ENCODE assay signal across 16 cellular contexts in the genomic region with DNA sequence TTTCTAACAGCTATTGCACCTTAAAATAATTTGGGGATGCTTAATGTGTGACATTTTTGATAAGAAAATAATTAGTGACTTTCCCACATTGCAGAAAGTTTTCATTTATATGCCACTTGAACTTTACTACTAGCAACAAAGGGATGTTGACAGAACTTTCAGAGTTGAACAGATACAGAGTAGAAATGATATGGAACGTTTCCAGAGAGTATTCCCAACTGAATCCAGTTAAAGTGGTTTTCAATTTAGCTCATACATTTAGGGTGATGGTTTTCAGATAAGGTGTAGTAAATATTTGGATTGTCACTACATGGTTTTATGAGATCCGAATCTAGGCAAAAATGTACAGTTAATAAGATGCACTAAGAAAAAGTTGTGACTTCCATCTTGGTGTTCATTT. TPM values are rescaled to one million over a fixed set of nuclear protein-coding genes. Genes with fewer than 3 reads are reported as not detected.
A peak's percentile ranks its signal among the peaks of the same experiment; 100 is the strongest.
DNase-seq lines count a peak whose midpoint lies in the region; ATAC-seq, FAIRE-seq and TF ChIP-seq lines count a peak whose summit lies in the region.
"Had no signal": no experiment of that assay in that cellular context is flagged by ENCODE, and none has a peak within 500 bp of the region (broad histone marks: within the 10 kb centered on the region; RNA-seq: fewer than 3 reads in every experiment).

No MANE protein-coding gene starts in this region.

- BruUV-seq in HepG2 (replicated peaks; lab: Mats Ljungman, UMichigan) (no TSS peak), Calu3 (replicated peaks; lab: Mats Ljungman, UMichigan) (no TSS peak)

- POLR2A ChIA-PET in HepG2 (lab: Yijun Ruan, JAX), result no interaction called here

- no peak for TF ChIP-seq CTCF in liver (IDR thresholded peaks at IDR 0.05; ENCODE audit: low read depth, low read length, missing input control)
- TF ChIP-seq CTCF in HepG2 (CRISPR knock-in tag; IDR thresholded peaks at IDR 0.05), result no peak
- TF ChIP-seq CTCF in LNCaP clone FGC (IDR thresholded peaks at IDR 0.05; ENCODE audit: control insufficient read depth, extremely low read depth, insufficient read depth), result no peak
- TF ChIP-seq CTCF in Calu3 (IDR thresholded peaks at IDR 0.05; ENCODE audit: unreplicated experiment), result no peak

- H3K4me2 ChIP-seq in HepG2 (ENCODE audit: low read depth, low read length), result no peak overlapping the region

- H3K9ac ChIP-seq in liver (ENCODE audit: low read depth in 1 of 2, low read length in 2 of 2) (no peak overlapping the region), HepG2 (ENCODE audit: insufficient read depth, low read depth, low read length) (no peak overlapping the region)

- H3K27ac Mint-ChIP-seq in Calu3 (ENCODE audit: unreplicated experiment), result no peak overlapping the region
- H3K27ac Mint-ChIP-seq: CD4-positive, alpha-beta memory T cell had no signal

- intact Hi-C loops in HepG2 (cut with micrococcal nuclease; ENCODE audit: unreplicated experiment) (no loop called here), Calu3 (cut with micrococcal nuclease; ENCODE audit: unreplicated experiment) (no loop called here)

- H3K9me3 Mint-ChIP-seq in Calu3 (ENCODE audit: low read depth, unreplicated experiment), result no peaks in the 10 kb centered on the region
- H3K9me3 Mint-ChIP-seq: CD4-positive, alpha-beta memory T cell had no signal

- H4K20me1 ChIP-seq in HepG2 (ENCODE audit: insufficient read depth, low read length), result peaks cover 14% of the 10 kb centered on the region; the same call in 1 of the 2 replicates

- CTCF ChIA-PET in HepG2 (lab: Yijun Ruan, JAX; ENCODE audit: low intra/inter-chr PET ratio, low total read pairs) (no interaction called here), Calu3 (lab: Charles Lee) (no interaction called here)

- H3K9me3 ChIP-seq in liver (ENCODE audit: control insufficient read depth in 4 of 4, low read length in 3 of 4), result no peaks in the 10 kb centered on the region
- H3K9me3 ChIP-seq in HepG2 (ENCODE audit: low read length), result no peaks in the 10 kb centered on the region

- ATAC-seq in HepG2 (no peak), left lobe of liver (peak; percentile 64)

- no peak for TF ChIP-seq POLR2A in HepG2 (IDR thresholded peaks at IDR 0.05; ENCODE audit: insufficient read depth in 1 of 2, low read depth in 2 of 2, low read length in 2 of 2)

- no peaks in the 10 kb centered on the region for H3K36me3 Mint-ChIP-seq in Calu3 (ENCODE audit: insufficient read depth, unreplicated experiment)

- H3K4me3 ChIP-seq in liver (ENCODE audit: low read depth in 1 of 3, low read length in 3 of 3) (no peak overlapping the region), HepG2 (replicated peaks in 1 of 3; ENCODE audit: insufficient read depth in 1 of 3, low read depth in 2 of 3, low read length in 3 of 3) (no peak overlapping the region), LNCaP clone FGC (ENCODE audit: low read depth, low read length) (no peak overlapping the region)

- H3K79me2 ChIP-seq in HepG2 (ENCODE audit: insufficient read depth, low read length), result peaks cover 85% of the 10 kb centered on the region

- H3K27me3 ChIP-seq in liver (ENCODE audit: control insufficient read depth in 4 of 4, insufficient read depth in 4 of 4, low read length in 3 of 4), result no peaks in the 10 kb centered on the region
- no peaks in the 10 kb centered on the region for H3K27me3 ChIP-seq in HepG2 (ENCODE audit: control insufficient read depth in 1 of 2, insufficient read depth in 2 of 2, low read length in 2 of 2)

- 29% methylated on average over 2 of the region's 2 CpGs for WGBS in liver
- 59% methylated on average over 2 of the region's 2 CpGs for WGBS in HepG2 (ENCODE audit: low lambda C conversion rate)

- TF ChIP-seq EP300 in HepG2 (IDR thresholded peaks at IDR 0.05; ENCODE audit: low read depth in 2 of 2, low read length in 2 of 2), result no peak
- TF ChIP-seq EP300 in HepG2 (CRISPR knock-in tag; IDR thresholded peaks at IDR 0.05; ENCODE audit: borderline replicate concordance), result no peak

- in situ Hi-C loops in HepG2 (cut with HindIII; ENCODE audit: extremely low pct_ligation_motif_present, low pct_unique_long_range_greater_than_20kb), result no loop called here

- no peak for DNase-seq in HepG2 (ENCODE audit: low spot score)
- DNase-seq in LNCaP clone FGC (ENCODE audit: low read depth), result peak; percentile 18
- DNase-seq in left lobe of liver (ENCODE audit: low spot score), result no peak
- DNase-seq in Calu3, result no peak
- no peak for DNase-seq in hippocampal formation (lab: John Stamatoyannopoulos, UW)
- DNase-seq: C1 segment of cervical spinal cord; CD4-positive, alpha-beta memory T cell; COR-L47; DMS153; DND-41; GOT3; H7; HCEC 1CT had no signal

- H3K4me3 Mint-ChIP-seq in Calu3 (ENCODE audit: low read depth, unreplicated experiment), result no peak overlapping the region
- H3K4me3 Mint-ChIP-seq: CD4-positive, alpha-beta memory T cell had no signal

- no peaks in the 10 kb centered on the region for H3K27me3 Mint-ChIP-seq in Calu3 (ENCODE audit: unreplicated experiment)
- H3K27me3 Mint-ChIP-seq: CD4-positive, alpha-beta memory T cell had no signal

- H2AFZ ChIP-seq in HepG2 (ENCODE audit: low read length), result no peak overlapping the region

- H3K27ac ChIP-seq in liver (ENCODE audit: low read depth in 1 of 2, low read length in 2 of 2), result no peak overlapping the region
- H3K27ac ChIP-seq in HepG2 (ENCODE audit: extremely low read length, insufficient read depth, low read length), result no peak overlapping the region

- TF ChIP-seq RAD21 in liver (IDR thresholded peaks at IDR 0.05) (no peak), HepG2 (CRISPR knock-in tag; IDR thresholded peaks at IDR 0.05) (no peak)

- peaks cover 0 to 21% (median 13%) of the 10 kb centered on the region in 4 donors for H3K4me1 ChIP-seq in liver (ENCODE audit: control insufficient read depth in 4 of 4, insufficient read depth in 4 of 4, low read length in 3 of 4)
- peaks cover 23% of the 10 kb centered on the region for H3K4me1 ChIP-seq in HepG2 (ENCODE audit: insufficient read depth, low read length)

- H3K4me1 Mint-ChIP-seq in Calu3 (ENCODE audit: low read depth, unreplicated experiment), result peaks cover 8% of the 10 kb centered on the region

- no peak for FAIRE-seq in HepG2 (lab: Jason Lieb, UNC)
- FAIRE-seq: G401.6, GM12892 had no signal

- H3K36me3 ChIP-seq in liver (ENCODE audit: control insufficient read depth in 4 of 4, insufficient read depth in 3 of 4, low read depth in 1 of 4, low read length in 3 of 4) (no peaks in the 10 kb centered on the region), HepG2 (replicated peaks in 1 of 2; ENCODE audit: control insufficient read depth in 1 of 2, insufficient read depth in 2 of 2, low read length in 2 of 2) (peaks cover 0 to 4% of the 10 kb centered on the region in 2 experiments; a peak in 1 of 5 replicates)

RNA-seq across cellular contexts. Expression of a gene that starts 17.3 kb away (rescaled TPM):
- 10 to 100 TPM; 18.9 to 23.8 TPM for total RNA-seq in liver
- polyA plus RNA-seq in liver, result 10 to 100 TPM in 1 of 2 donors, 1 to 10 TPM in 1; 9.2 to 10.5 TPM
- 35.6 and 53.7 TPM in 2 replicates for total RNA-seq in HepG2 (2016; rRNA removed; fragmentation: Illumina TruSeq; extraction: Trizol)
- total RNA-seq in HepG2 (2016; cell fraction: cytosol; rRNA removed; fragmentation: Illumina TruSeq; extraction: Trizol; ENCODE audit: low read depth), result 147 and 173 TPM in 2 replicates
- total RNA-seq in HepG2 (2016; cell fraction: insoluble cytoplasmic fraction; rRNA removed; fragmentation: Illumina TruSeq; extraction: Trizol), result 35.5 and 51.0 TPM in 2 replicates
- total RNA-seq in HepG2 (2016; cell fraction: membrane; rRNA removed; fragmentation: Illumina TruSeq; extraction: Trizol), result 57.5 and 61.4 TPM in 2 replicates
- 26.1 and 28.8 TPM in 2 replicates for total RNA-seq in HepG2 (2016; cell fraction: nucleus; rRNA removed; fragmentation: Illumina TruSeq; extraction: Trizol)
- 18.0 and 21.5 TPM in 2 replicates for polyA plus RNA-seq in HepG2 (2011; rRNA removed)
- 10.5 and 17.3 TPM in 2 replicates for polyA plus RNA-seq in HepG2 (2011; cell fraction: cytosol; rRNA removed)
- 7.9 and 9.3 TPM in 2 replicates for polyA plus RNA-seq in HepG2 (2011; cell fraction: nucleus; rRNA removed)
- 20.3 and 22.8 TPM in 2 replicates for polyA plus RNA-seq in HepG2 (2012)
- polyA plus RNA-seq in HepG2 (2016; cell fraction: cytosol; fragmentation: Illumina TruSeq; extraction: Trizol; ENCODE audit: low read depth), result 12.0 and 12.2 TPM in 2 replicates
- 43.6 and 47.5 TPM in 2 replicates for polyA plus RNA-seq in HepG2 (2016; cell fraction: insoluble cytoplasmic fraction; fragmentation: Illumina TruSeq; extraction: Trizol; ENCODE audit: low read depth)
- 25.8 and 28.1 TPM in 2 replicates for polyA plus RNA-seq in HepG2 (2016; cell fraction: membrane; fragmentation: Illumina TruSeq; extraction: Trizol; ENCODE audit: low read depth)
- 23.8 and 24.0 TPM in 2 replicates for polyA plus RNA-seq in HepG2 (2016; cell fraction: nucleus; fragmentation: Illumina TruSeq; extraction: Trizol; ENCODE audit: insufficient read depth, low read depth)
- polyA minus RNA-seq in HepG2 (2011; rRNA and poly(A)+ RNA removed; ENCODE audit: low replicate concordance), result 12.4 and 19.3 TPM in 2 replicates
- polyA minus RNA-seq in HepG2 (2011; cell fraction: cytosol; rRNA and poly(A)+ RNA removed), result 21.5 and 27.7 TPM in 2 replicates
- polyA minus RNA-seq in HepG2 (2011; cell fraction: nucleus; rRNA and poly(A)+ RNA removed), result 34.8 and 42.8 TPM in 2 replicates
- total RNA-seq in left lobe of liver, result 12.7 TPM
- 16.1 TPM in 2 replicates for total RNA-seq in Calu3 (2022)

RNA-seq across cellular contexts. Expression of a gene that starts 40.7 kb away (rescaled TPM):
- total RNA-seq in liver, result 1 to 10 TPM; 3.7 to 4.5 TPM
- 1 to 10 TPM; 2.1 to 3.2 TPM for polyA plus RNA-seq in liver
- total RNA-seq in HepG2 (2016; rRNA removed; fragmentation: Illumina TruSeq; extraction: Trizol), result 5.4 and 6.7 TPM in 2 replicates
- total RNA-seq in HepG2 (2016; cell fraction: cytosol; rRNA removed; fragmentation: Illumina TruSeq; extraction: Trizol; ENCODE audit: low read depth), result 1.1 and 1.6 TPM in 2 replicates
- 5.9 and 6.1 TPM in 2 replicates for total RNA-seq in HepG2 (2016; cell fraction: insoluble cytoplasmic fraction; rRNA removed; fragmentation: Illumina TruSeq; extraction: Trizol)
- 3.9 and 4.0 TPM in 2 replicates for total RNA-seq in HepG2 (2016; cell fraction: membrane; rRNA removed; fragmentation: Illumina TruSeq; extraction: Trizol)
- total RNA-seq in HepG2 (2016; cell fraction: nucleus; rRNA removed; fragmentation: Illumina TruSeq; extraction: Trizol), result 5.6 and 7.6 TPM in 2 replicates
- polyA plus RNA-seq in HepG2 (2011; rRNA removed), result 2.4 and 2.8 TPM in 2 replicates
- polyA plus RNA-seq in HepG2 (2011; cell fraction: cytosol; rRNA removed), result 1.1 and 1.6 TPM in 2 replicates
- polyA plus RNA-seq in HepG2 (2011; cell fraction: nucleus; rRNA removed), result 3.0 and 3.6 TPM in 2 replicates
- polyA plus RNA-seq in HepG2 (2012), result 2.3 and 2.4 TPM in 2 replicates
- 0.37 and 0.53 TPM in 2 replicates for polyA plus RNA-seq in HepG2 (2016; cell fraction: cytosol; fragmentation: Illumina TruSeq; extraction: Trizol; ENCODE audit: low read depth)
- 4.1 and 4.2 TPM in 2 replicates for polyA plus RNA-seq in HepG2 (2016; cell fraction: insoluble cytoplasmic fraction; fragmentation: Illumina TruSeq; extraction: Trizol; ENCODE audit: low read depth)
- 1.0 and 1.3 TPM in 2 replicates for polyA plus RNA-seq in HepG2 (2016; cell fraction: membrane; fragmentation: Illumina TruSeq; extraction: Trizol; ENCODE audit: low read depth)
- polyA plus RNA-seq in HepG2 (2016; cell fraction: nucleus; fragmentation: Illumina TruSeq; extraction: Trizol; ENCODE audit: insufficient read depth, low read depth), result 9.7 and 10.7 TPM in 2 replicates
- polyA minus RNA-seq in HepG2 (2011; rRNA and poly(A)+ RNA removed; ENCODE audit: low replicate concordance), result 1.5 and 4.7 TPM in 2 replicates
- 1.7 and 1.9 TPM in 2 replicates for polyA minus RNA-seq in HepG2 (2011; cell fraction: cytosol; rRNA and poly(A)+ RNA removed)
- polyA minus RNA-seq in HepG2 (2011; cell fraction: nucleus; rRNA and poly(A)+ RNA removed), result 3.3 and 3.9 TPM in 2 replicates
- total RNA-seq in left lobe of liver, result 5.3 TPM
- 4.1 and 4.2 TPM in 2 replicates for total RNA-seq in Calu3 (2022)
